ENCODE assay signal across 8 cellular contexts in genomic region chr20:45963059-45964011, GRCh38. TPM values are rescaled to one million over a fixed set of nuclear protein-coding genes. Genes with fewer than 3 reads are reported as not detected.
A peak's percentile ranks its signal among the peaks of the same experiment; 100 is the strongest.
DNase-seq lines count a peak whose midpoint lies in the region; ATAC-seq and TF ChIP-seq lines count a peak whose summit lies in the region.

No MANE protein-coding gene starts in this region.

- no peaks in the 10 kb centered on the region for H3K27me3 ChIP-seq in Caco-2 (replicated peaks; ENCODE audit: control insufficient read depth, insufficient read depth, low read length)

- H3K36me3 ChIP-seq in Caco-2 (ENCODE audit: control insufficient read depth, insufficient read depth, low read length), result peaks cover 38% of the 10 kb centered on the region

- no peaks in the 10 kb centered on the region for H3K9me3 Mint-ChIP-seq in Caco-2 (ENCODE audit: unreplicated experiment)

- CTCF ChIA-PET in Caco-2 (lab: Charles Lee), result interaction anchor here (1.0 to 2.0 kb wide), 5 partner anchors 9 to 164 kb away, joined by 3 to 6 read pairs (median 5); no protein-coding TSS in a partner anchor

- DNase-seq in Caco-2, result peak; percentile 77 to 78
- peak; percentile 68 for DNase-seq in HuH-7 (ENCODE audit: low spot score)
- peak; percentile 57 for DNase-seq in RPMI8226
- DNase-seq in fibroblast of villous mesenchyme (ENCODE audit: low read depth), result peak; percentile 62
- DNase-seq in superior temporal gyrus (ENCODE audit: extremely low spot score), result peak; percentile 70
- no peak for DNase-seq in T-helper 9 cell
- no peak for DNase-seq in foreskin melanocyte

- no peak overlapping the region for H3K4me3 Mint-ChIP-seq in Caco-2 (ENCODE audit: unreplicated experiment)

- peak; percentile 70 to 88 for TF ChIP-seq CTCF in Caco-2 (IDR thresholded peaks at IDR 0.05; ENCODE audit: insufficient read depth in 1 of 2, low read depth in 1 of 2, low read length in 1 of 2, severe bottlenecking in 1 of 2, unreplicated experiment in 1 of 2)
- peak; percentile 40 for TF ChIP-seq CTCF in fibroblast of villous mesenchyme (IDR thresholded peaks at IDR 0.05; ENCODE audit: insufficient read depth, low read depth, low read length)

- H3K36me3 Mint-ChIP-seq in Caco-2 (ENCODE audit: insufficient read depth, unreplicated experiment), result peaks cover 87% of the 10 kb centered on the region

- intact Hi-C loops in Caco-2 (cut with micrococcal nuclease; ENCODE audit: unreplicated experiment), result loop anchor here (1.0 kb wide), 3 partner anchors 30 to 164 kb away; no protein-coding TSS in a partner anchor

- H3K4me1 Mint-ChIP-seq in Caco-2 (ENCODE audit: low read depth, unreplicated experiment), result no peaks in the 10 kb centered on the region

- no peaks in the 10 kb centered on the region for H3K4me1 ChIP-seq in Caco-2

- BruUV-seq in Caco-2 (replicated peaks; lab: Mats Ljungman, UMichigan), result no TSS peak

- no peak for ATAC-seq in GM18498 (IDR thresholded peaks at IDR 0.05; ENCODE audit: unreplicated experiment)

- H3K9me3 ChIP-seq in Caco-2, result no peaks in the 10 kb centered on the region

- H3K4me3 ChIP-seq in Caco-2 (ENCODE audit: low read depth, low read length) (no peak overlapping the region), fibroblast of villous mesenchyme (ENCODE audit: low read depth, low read length) (no peak overlapping the region)

- no peak overlapping the region for H3K27ac Mint-ChIP-seq in Caco-2 (ENCODE audit: unreplicated experiment)

- POLR2A ChIA-PET in Caco-2 (lab: Charles Lee), result no interaction called here

- no peaks in the 10 kb centered on the region for H3K27me3 Mint-ChIP-seq in Caco-2 (ENCODE audit: insufficient read depth, unreplicated experiment)

RNA-seq across cellular contexts. Expression of gene ZNF335, which starts 8.7 kb away (rescaled TPM):
- 35.1 and 38.1 TPM in 2 replicates for total RNA-seq in Caco-2 (2022)
- 17.7 and 19.6 TPM in 2 replicates for total RNA-seq in fibroblast of villous mesenchyme

RNA-seq across cellular contexts. Expression of gene PCIF1, which starts 28.9 kb away (rescaled TPM):
- total RNA-seq in Caco-2 (2022), result 66.5 and 75.9 TPM in 2 replicates
- total RNA-seq in fibroblast of villous mesenchyme, result 9.1 and 15.8 TPM in 2 replicates

RNA-seq across cellular contexts. Expression of gene MMP9, which starts 45.4 kb away (rescaled TPM):
- 0.16 TPM in 1 of 2 replicates, not detected in the other for total RNA-seq in Caco-2 (2022)
- total RNA-seq in fibroblast of villous mesenchyme, result not detected in 2 replicates

RNA-seq across cellular contexts. Expression of gene PLTP, which starts 51.4 kb away (rescaled TPM):
- 39.6 and 42.6 TPM in 2 replicates for total RNA-seq in Caco-2 (2022)
- 10.4 and 14.8 TPM in 2 replicates for total RNA-seq in fibroblast of villous mesenchyme

Comparison
In these comparisons a context has a peak if more than half of its experiments do, and no peak if none do; other contexts are left out.
1. DNase-seq: peak in Caco-2 (2 of 2), HuH-7 (single experiment), RPMI8226 (single experiment), fibroblast of villous mesenchyme (single experiment) and superior temporal gyrus (single experiment); none in T-helper 9 cell (single experiment) and foreskin melanocyte (single experiment).